In genomic region chr18:56637897-56638231, GRCh38 we compare ENCODE assay signal across 8 cellular contexts. TPM values are rescaled to one million over a fixed set of nuclear protein-coding genes. Genes with fewer than 3 reads are reported as not detected.
A peak's percentile ranks its signal among the peaks of the same experiment; 100 is the strongest.
DNase-seq lines count a peak whose midpoint lies in the region; ATAC-seq and TF ChIP-seq lines count a peak whose summit lies in the region.

No MANE protein-coding gene starts in this region.

- H3K4me3 ChIP-seq in CD8-positive, alpha-beta T cell (ENCODE audit: low read depth, low read length), result peak overlapping the region; percentile 55
- H3K4me3 ChIP-seq in HUES64 (ENCODE audit: low read length) (peak overlapping the region; percentile 100), ascending aorta (peak overlapping the region; percentile 78 to 81)

- H3K4me1 Mint-ChIP-seq in CD8-positive, alpha-beta T cell (ENCODE audit: low read depth), result peaks cover 54% of the 10 kb centered on the region
- peaks cover 26% of the 10 kb centered on the region for H3K4me1 Mint-ChIP-seq in stimulated activated effector memory CD8-positive, alpha-beta T cell treated with anti-CD3 and anti-CD28 coated beads, Interleukin-12 subunit alpha, Interleukin-12 subunit beta, amount 100 ng/mL, for 72 hours

- H3K36me3 ChIP-seq in CD8-positive, alpha-beta T cell (ENCODE audit: insufficient read depth, low read length), result no peaks in the 10 kb centered on the region
- H3K36me3 ChIP-seq in HUES64 (ENCODE audit: insufficient read depth, low read length) (peaks cover 14% of the 10 kb centered on the region), ascending aorta (no peaks in the 10 kb centered on the region)

- no peak for TF ChIP-seq CTCF in CD8-positive, alpha-beta T cell (IDR thresholded peaks at IDR 0.05)
- no peak for TF ChIP-seq CTCF in ascending aorta (IDR thresholded peaks at IDR 0.05)

- H3K27ac Mint-ChIP-seq in CD8-positive, alpha-beta T cell, result peak overlapping the region; percentile 99
- H3K27ac Mint-ChIP-seq in stimulated activated effector memory CD8-positive, alpha-beta T cell treated with anti-CD3 and anti-CD28 coated beads, Interleukin-12 subunit alpha, Interleukin-12 subunit beta, amount 100 ng/mL, for 72 hours, result peak overlapping the region; percentile 99

- no peaks in the 10 kb centered on the region for H3K9me3 ChIP-seq in CD8-positive, alpha-beta T cell (ENCODE audit: low read length)
- H3K9me3 ChIP-seq in HUES64 (ENCODE audit: insufficient read depth, low read depth, low read length) (no peaks in the 10 kb centered on the region), ascending aorta (no peaks in the 10 kb centered on the region)

- H3K27me3 Mint-ChIP-seq in CD8-positive, alpha-beta T cell (ENCODE audit: low read depth), result no peaks in the 10 kb centered on the region

- peaks cover 35% of the 10 kb centered on the region for H3K4me1 ChIP-seq in CD8-positive, alpha-beta T cell (ENCODE audit: insufficient read depth, low read length)
- peaks cover 12% of the 10 kb centered on the region for H3K4me1 ChIP-seq in HUES64 (ENCODE audit: insufficient read depth, low read length)
- peaks cover 0 to 5% of the 10 kb centered on the region in 2 donors for H3K4me1 ChIP-seq in ascending aorta

- H3K27me3 ChIP-seq in CD8-positive, alpha-beta T cell (ENCODE audit: insufficient read depth, low read length), result no peaks in the 10 kb centered on the region
- no peaks in the 10 kb centered on the region for H3K27me3 ChIP-seq in HUES64 (ENCODE audit: insufficient read depth, low read length)
- no peaks in the 10 kb centered on the region for H3K27me3 ChIP-seq in ascending aorta

- peaks cover 33% of the 10 kb centered on the region for H3K36me3 Mint-ChIP-seq in CD8-positive, alpha-beta T cell
- peaks cover 50% of the 10 kb centered on the region for H3K36me3 Mint-ChIP-seq in stimulated activated effector memory CD8-positive, alpha-beta T cell treated with anti-CD3 and anti-CD28 coated beads, Interleukin-12 subunit alpha, Interleukin-12 subunit beta, amount 100 ng/mL, for 72 hours

- H3K27ac ChIP-seq in CD8-positive, alpha-beta T cell (ENCODE audit: low read depth, low read length), result peak overlapping the region; percentile 85
- H3K27ac ChIP-seq in HUES64 (ENCODE audit: low read depth, low read length) (peak overlapping the region; percentile 97), ascending aorta (peak overlapping the region; percentile 97 to 98)

- H3K9me3 Mint-ChIP-seq in CD8-positive, alpha-beta T cell, result no peaks in the 10 kb centered on the region
- H3K9me3 Mint-ChIP-seq in stimulated activated effector memory CD8-positive, alpha-beta T cell treated with anti-CD3 and anti-CD28 coated beads, Interleukin-12 subunit alpha, Interleukin-12 subunit beta, amount 100 ng/mL, for 72 hours, result no peaks in the 10 kb centered on the region

- POLR2A ChIA-PET in CD8-positive, alpha-beta T cell (lab: Charles Lee), result interaction anchor here (0.6 to 6.3 kb wide), 2 partner anchors 12 to 276 kb away, joined by 3 to 60 read pairs; partner anchors contain the start of gene WDR7

- peak; percentile 0 for ATAC-seq in CD8-positive, alpha-beta T cell
- ATAC-seq in GM21367 (IDR thresholded peaks at IDR 0.05; ENCODE audit: unreplicated experiment), result peak; percentile 12
- ATAC-seq in stimulated activated effector memory CD8-positive, alpha-beta T cell treated with anti-CD3 and anti-CD28 coated beads, Interleukin-12 subunit alpha, Interleukin-12 subunit beta, amount 100 ng/mL, for 72 hours, result peak; percentile 12

- intact Hi-C loops in CD8-positive, alpha-beta T cell (cut with DNase I, micrococcal nuclease), result loop anchor here (1.0 to 5.0 kb wide), 8 partner anchors 13 to 1404 kb away; partner anchors contain the start of genes WDR7 (in 2 of the 2), FECH (in 1 of the 2), NARS1 (in 1 of the 2) and NEDD4L (in 1 of the 2)
- intact Hi-C loops in ascending aorta (cut with DNase I), result loop anchor here (1.0 kb wide), 2 partner anchors 13 to 983 kb away; partner anchors contain the start of genes NARS1 and WDR7

- under 1% methylated on average over 11 of the region's 11 CpGs for WGBS in HUES64

- H3K4me3 Mint-ChIP-seq in CD8-positive, alpha-beta T cell, result peak overlapping the region; percentile 98
- H3K4me3 Mint-ChIP-seq in stimulated activated effector memory CD8-positive, alpha-beta T cell treated with anti-CD3 and anti-CD28 coated beads, Interleukin-12 subunit alpha, Interleukin-12 subunit beta, amount 100 ng/mL, for 72 hours, result peak overlapping the region; percentile 100

- CTCF ChIA-PET in CD8-positive, alpha-beta T cell (lab: Charles Lee), result interaction anchor here (0.6 to 1.1 kb wide), 3 partner anchors 40 to 71 kb away, joined by 3 read pairs; no protein-coding TSS in a partner anchor

- peak overlapping the region; percentile 99 for H3K9ac ChIP-seq in HUES64 (ENCODE audit: low read depth, low read length)

- DNase-seq in CD8-positive, alpha-beta T cell, result peak in 1 of 7 experiments; percentile 28
- DNase-seq in ascending aorta (ENCODE audit: low spot score in 2 of 2) (no peak), iPS-NIHi7 (ENCODE audit: extremely low spot score) (peak; percentile 12), LoVo (ENCODE audit: low spot score) (no peak), NCI-H2107 treated with DMSO at 0.1 percent for 48 hours (lab: John Stamatoyannopoulos, UW; ENCODE audit: unreplicated experiment) (no peak)
- DNase-seq in stimulated activated effector memory CD8-positive, alpha-beta T cell treated with anti-CD3 and anti-CD28 coated beads, Interleukin-12 subunit alpha, Interleukin-12 subunit beta, amount 100 ng/mL, for 72 hours (ENCODE audit: low spot score in 2 of 2), result no peak

RNA-seq across cellular contexts. Expression of gene TXNL1, which starts 0.5 kb away (rescaled TPM):
- 10 to 100 TPM; 43.3 to 44.8 TPM for total RNA-seq in CD8-positive, alpha-beta T cell
- polyA plus RNA-seq in HUES64 (2013, experiment 1 of 2), result 92.2 TPM
- polyA plus RNA-seq in HUES64 (2013, experiment 2 of 2), result 105 TPM
- 12.3 TPM for total RNA-seq in ascending aorta

RNA-seq across cellular contexts. Expression of gene WDR7, which starts 13.3 kb away (rescaled TPM):
- total RNA-seq in CD8-positive, alpha-beta T cell, result 10 to 100 TPM; 21.0 to 22.1 TPM
- polyA plus RNA-seq in HUES64 (2013, experiment 1 of 2), result 7.3 TPM
- 6.9 TPM for polyA plus RNA-seq in HUES64 (2013, experiment 2 of 2)
- total RNA-seq in ascending aorta, result 13.5 TPM
